In the genomic region with DNA sequence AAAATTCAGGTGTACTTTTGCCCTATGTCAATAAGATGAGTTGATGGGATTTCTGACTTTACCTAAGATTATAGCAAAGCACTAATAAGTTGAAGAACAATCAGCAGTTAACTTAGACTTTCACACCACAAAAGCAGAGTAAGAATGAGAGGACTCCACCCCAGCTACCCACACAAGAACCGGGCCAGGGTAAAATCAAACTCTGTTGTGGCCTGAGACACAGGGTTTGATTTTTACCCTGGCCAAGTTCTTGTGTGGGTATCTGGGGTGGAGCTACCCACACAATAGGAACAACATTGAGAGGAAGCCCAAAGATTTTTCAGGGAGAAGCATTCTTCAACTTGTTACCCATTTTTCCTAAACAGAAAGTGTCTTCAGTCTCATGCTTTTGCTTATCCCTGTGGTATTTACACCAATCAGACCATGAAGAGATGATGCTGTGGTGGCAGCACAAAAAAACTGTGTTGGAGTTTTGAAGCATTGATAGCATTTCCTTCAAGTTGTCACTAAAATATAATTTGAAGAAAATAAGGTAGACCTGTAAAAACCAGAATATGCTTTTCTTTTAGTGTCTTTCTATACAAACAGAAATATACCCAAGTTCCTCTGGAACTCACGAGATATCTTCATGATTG, we compare ENCODE assay signal across 12 cellular contexts. TPM values are rescaled to one million over a fixed set of nuclear protein-coding genes. Genes with fewer than 3 reads are reported as not detected.
DNase-seq lines count a peak whose midpoint lies in the region; ATAC-seq and TF ChIP-seq lines count a peak whose summit lies in the region.
"Had no signal": no experiment of that assay in that cellular context is flagged by ENCODE, and none has a peak within 500 bp of the region (broad histone marks: within the 10 kb centered on the region; RNA-seq: fewer than 3 reads in every experiment).

No MANE protein-coding gene starts in this region.

- H3K36me3 Mint-ChIP-seq in activated T-cell treated with anti-CD3 and anti-CD28 coated beads, Interleukin-2, amount 50 U/mL, for 72 hours (ENCODE audit: insufficient read depth in 2 of 2): peaks cover 3 to 7% of the 10 kb centered on the region in 2 donors
- H3K36me3 Mint-ChIP-seq in natural killer cell treated with Interleukin-12 subunit alpha and Interleukin-12 subunit beta and Interleukin-15 and Interleukin-18, amount 100 ng/mL, for 72 hours: no peaks in the 10 kb centered on the region

- H3K9ac ChIP-seq in KMS-11: no peak overlapping the region

- peak; percentile 61 to 63 for ATAC-seq in activated T-cell treated with anti-CD3 and anti-CD28 coated beads, Interleukin-2, amount 50 U/mL, for 72 hours (replicated peaks in 1 of 2)
- peak; percentile 37 for ATAC-seq in HG02678 (IDR thresholded peaks at IDR 0.05; ENCODE audit: unreplicated experiment)
- ATAC-seq in natural killer cell treated with Interleukin-12 subunit alpha and Interleukin-12 subunit beta and Interleukin-15 and Interleukin-18, amount 100 ng/mL, for 72 hours: peak; percentile 55 to 66

- peaks cover 75% of the 10 kb centered on the region for H3K4me1 Mint-ChIP-seq in activated T-cell treated with anti-CD3 and anti-CD28 coated beads, Interleukin-2, amount 50 U/mL, for 72 hours (ENCODE audit: low read depth)
- peaks cover 50 to 73% of the 10 kb centered on the region in 2 donors for H3K4me1 Mint-ChIP-seq in natural killer cell treated with Interleukin-12 subunit alpha and Interleukin-12 subunit beta and Interleukin-15 and Interleukin-18, amount 100 ng/mL, for 72 hours (ENCODE audit: low read depth in 2 of 2)

- peak overlapping the region; percentile 9 to 63 for H3K4me3 Mint-ChIP-seq in activated T-cell treated with anti-CD3 and anti-CD28 coated beads, Interleukin-2, amount 50 U/mL, for 72 hours
- H3K4me3 Mint-ChIP-seq in natural killer cell treated with Interleukin-12 subunit alpha and Interleukin-12 subunit beta and Interleukin-15 and Interleukin-18, amount 100 ng/mL, for 72 hours: peak overlapping the region; percentile 71

- H3K27me3 ChIP-seq in KMS-11 (ENCODE audit: insufficient read depth, low read depth): no peaks in the 10 kb centered on the region
- H3K27me3 ChIP-seq: brain microvascular endothelial cell had no signal

- TF ChIP-seq CTCF in KMS-11 (conservative IDR thresholded peaks at IDR 0.05; ENCODE audit: low read depth, low read length): no peak

- H3K4me1 ChIP-seq in KMS-11 (ENCODE audit: low read depth, poor library complexity, severe bottlenecking): peaks cover 73% of the 10 kb centered on the region

- H3K36me3 ChIP-seq in KMS-11 (ENCODE audit: insufficient read depth): no peaks in the 10 kb centered on the region
- H3K36me3 ChIP-seq: brain microvascular endothelial cell had no signal

- no peaks in the 10 kb centered on the region for H4K20me1 ChIP-seq in KMS-11 (ENCODE audit: insufficient read depth)

- H3K27ac ChIP-seq in KMS-11: peak overlapping the region; percentile 47
- H3K27ac ChIP-seq: brain microvascular endothelial cell had no signal

- peak overlapping the region; percentile 86 for H3K27ac Mint-ChIP-seq in activated T-cell treated with anti-CD3 and anti-CD28 coated beads, Interleukin-2, amount 50 U/mL, for 72 hours
- H3K27ac Mint-ChIP-seq in natural killer cell treated with Interleukin-12 subunit alpha and Interleukin-12 subunit beta and Interleukin-15 and Interleukin-18, amount 100 ng/mL, for 72 hours: peak overlapping the region; percentile 92 to 98

- no peaks in the 10 kb centered on the region for H3K27me3 Mint-ChIP-seq in activated T-cell treated with anti-CD3 and anti-CD28 coated beads, Interleukin-2, amount 50 U/mL, for 72 hours (ENCODE audit: low read depth)
- no peaks in the 10 kb centered on the region for H3K27me3 Mint-ChIP-seq in natural killer cell treated with Interleukin-12 subunit alpha and Interleukin-12 subunit beta and Interleukin-15 and Interleukin-18, amount 100 ng/mL, for 72 hours

- peaks cover 0 to 6% of the 10 kb centered on the region in 2 donors for H3K9me3 Mint-ChIP-seq in activated T-cell treated with anti-CD3 and anti-CD28 coated beads, Interleukin-2, amount 50 U/mL, for 72 hours
- peaks cover 3% of the 10 kb centered on the region for H3K9me3 Mint-ChIP-seq in natural killer cell treated with Interleukin-12 subunit alpha and Interleukin-12 subunit beta and Interleukin-15 and Interleukin-18, amount 100 ng/mL, for 72 hours

- no peak overlapping the region for H3K4me3 ChIP-seq in KMS-11 (IDR thresholded peaks at IDR 0.05; ENCODE audit: insufficient read depth, low read depth, low read length)

- H3K79me2 ChIP-seq in KMS-11 (ENCODE audit: insufficient read depth, low read depth): no peaks in the 10 kb centered on the region

- peak overlapping the region; percentile 38 for H3K4me2 ChIP-seq in KMS-11

- peak overlapping the region; percentile 25; the same call in 1 of the 2 replicates for H2AFZ ChIP-seq in KMS-11 (ENCODE audit: low read depth)

- peak; percentile 46 to 47 for DNase-seq in activated T-cell treated with anti-CD3 and anti-CD28 coated beads, Interleukin-2, amount 50 U/mL, for 72 hours
- DNase-seq in activated T-cell treated with anti-CD3 and anti-CD28 coated beads for 4 hours (no peak), NCI-H1436 (lab: John Stamatoyannopoulos, UW) (no peak), inferior parietal cortex (ENCODE audit: extremely low spot score) (no peak), mesenteric fat pad (ENCODE audit: low spot score) (no peak)
- DNase-seq in natural killer cell treated with Interleukin-12 subunit alpha and Interleukin-12 subunit beta and Interleukin-15 and Interleukin-18, amount 100 ng/mL, for 72 hours (ENCODE audit: low spot score): no peak
- DNase-seq: brain microvascular endothelial cell, EL, erythroblast, NCI-H69 had no signal

RNA-seq across cellular contexts. Expression of a gene that starts 25.6 kb away (rescaled TPM):
- 10 to 100 TPM; 36.5 to 36.7 TPM for total RNA-seq in activated T-cell treated with anti-CD3 and anti-CD28 coated beads, Interleukin-2, amount 50 U/mL, for 72 hours
- total RNA-seq in natural killer cell treated with Interleukin-12 subunit alpha and Interleukin-12 subunit beta and Interleukin-15 and Interleukin-18, amount 100 ng/mL, for 72 hours: 10 to 100 TPM; 35.7 to 84.3 TPM
- 14.7 TPM for total RNA-seq in mesenteric fat pad

RNA-seq across cellular contexts. Expression of a gene that starts 36.0 kb away (rescaled TPM):
- total RNA-seq in activated T-cell treated with anti-CD3 and anti-CD28 coated beads, Interleukin-2, amount 50 U/mL, for 72 hours: 10 to 100 TPM in 1 of 2 donors, 1 to 10 TPM in 1; 4.6 to 24.0 TPM
- total RNA-seq in natural killer cell treated with Interleukin-12 subunit alpha and Interleukin-12 subunit beta and Interleukin-15 and Interleukin-18, amount 100 ng/mL, for 72 hours: 10 to 100 TPM in 1 of 2 donors, 1 to 10 TPM in 1; 1.4 to 13.2 TPM
- total RNA-seq in mesenteric fat pad: not detected

RNA-seq across cellular contexts. Expression of a gene that starts 45.1 kb away (rescaled TPM):
- 100 to 1,000 TPM; 284 to 361 TPM for total RNA-seq in activated T-cell treated with anti-CD3 and anti-CD28 coated beads, Interleukin-2, amount 50 U/mL, for 72 hours
- 100 to 1,000 TPM; 352 to 548 TPM for total RNA-seq in natural killer cell treated with Interleukin-12 subunit alpha and Interleukin-12 subunit beta and Interleukin-15 and Interleukin-18, amount 100 ng/mL, for 72 hours
- total RNA-seq in mesenteric fat pad: 79.2 TPM

Comparison
In these comparisons a context has a peak if more than half of its experiments do, and no peak if none do; other contexts are left out.
1. DNase-seq: peak in activated T-cell treated with anti-CD3 and anti-CD28 coated beads, Interleukin-2, amount 50 U/mL, for 72 hours (2 of 2); none in activated T-cell treated with anti-CD3 and anti-CD28 coated beads for 4 hours (single experiment), natural killer cell treated with Interleukin-12 subunit alpha and Interleukin-12 subunit beta and Interleukin-15 and Interleukin-18, amount 100 ng/mL, for 72 hours (single experiment), NCI-H1436 (single experiment), inferior parietal cortex (single experiment) and mesenteric fat pad (single experiment).
2. Peak in every context shown above with its lines, with median percentiles within 50 percentile points of each other: ATAC-seq.